In the genomic region with DNA sequence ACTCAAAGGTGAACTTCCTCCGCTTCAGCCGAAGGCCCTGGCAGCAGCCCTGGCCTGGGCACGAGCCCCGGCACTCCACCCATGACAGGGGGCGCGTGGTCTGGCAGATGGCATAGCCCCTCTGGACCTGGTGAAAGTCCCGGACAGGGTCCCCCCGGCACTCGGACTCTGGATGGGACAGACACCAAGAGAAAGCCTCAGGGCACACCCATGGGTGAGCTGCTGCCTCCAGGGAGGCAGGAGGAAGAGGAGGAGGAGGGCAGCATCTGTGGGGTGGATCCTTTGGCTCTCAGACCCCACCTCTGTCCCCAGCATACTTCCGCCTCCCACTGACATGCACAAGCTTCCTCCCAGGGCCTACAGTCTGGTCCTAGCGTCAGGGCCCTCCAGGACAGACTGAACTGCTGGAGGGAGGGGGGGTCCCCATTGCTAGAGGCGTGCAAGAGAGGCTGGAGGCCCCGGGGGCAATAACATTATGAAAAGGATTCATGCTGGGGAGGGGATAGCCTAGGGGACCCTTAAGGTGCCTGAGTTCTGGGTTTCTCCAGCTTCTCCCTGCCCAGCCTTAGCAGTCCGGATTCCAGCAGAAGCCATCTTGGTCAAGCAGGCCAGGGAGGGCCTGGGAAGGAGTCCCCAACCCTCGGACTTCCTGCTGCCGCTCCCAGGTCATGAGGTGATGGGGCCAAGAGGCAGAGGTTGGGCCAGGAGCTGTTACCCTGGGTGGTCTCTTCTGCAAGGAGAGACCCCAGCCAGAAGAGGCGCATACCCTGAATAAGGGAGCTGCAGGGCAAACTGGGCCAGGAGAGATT, we compare ENCODE assay signal across 22 cellular contexts.
"Had no signal": no experiment of that assay in that cellular context is flagged by ENCODE, and none has a peak within 500 bp of the region (broad histone marks: within the 10 kb centered on the region; RNA-seq: fewer than 3 reads in every experiment).

No MANE protein-coding gene starts in this region.

- H3K9me3 ChIP-seq: ascending aorta, body of pancreas had no signal

- H3K27ac ChIP-seq: ascending aorta, body of pancreas, SK-N-MC had no signal

- H3K27me3 ChIP-seq: ascending aorta, body of pancreas had no signal

- H3K4me1 ChIP-seq: body of pancreas had no signal

- H3K4me3 ChIP-seq: ascending aorta, body of pancreas, SK-N-MC had no signal

- ATAC-seq: body of pancreas, T-cell had no signal

- DNase-seq: activated CD4-positive, alpha-beta memory T cell treated with anti-CD3 and anti-CD28 coated beads, Interleukin-2, amount 10 ng/mL, durations not matched to agents 7 days and 5 days; activated CD4-positive, alpha-beta T cell treated with anti-CD3 and anti-CD28 coated beads, Interleukin-2, amount 50 U/mL, for 1 hour; activated CD4-positive, CD25-positive, alpha-beta regulatory T cell; activated CD8-positive, alpha-beta memory T cell treated with anti-CD3 and anti-CD28 coated beads, Interleukin-2, amount 50 U/mL, for 4 hours; activated naive CD4-positive, alpha-beta T cell treated with anti-CD3 and anti-CD28 coated beads, Interleukin-2, amount 50 U/mL, for 16 hours; activated T-cell treated with anti-CD3 and anti-CD28 coated beads, Interleukin-2, amount 50 U/mL, for 1 hour; amniotic stem cell; body of pancreas; central memory CD4-positive, alpha-beta T cell; Kasumi-1; KBM-7; NCI-H1105 treated with DMSO at 0.1 percent for 48 hours; NCI-H1436 treated with DMSO at 0.1 percent for 48 hours; NCI-H187; NCI-H2081; NCI-H69; SIG-M5; T-cell; T-helper 2 cell; T1000 had no signal

- H3K36me3 ChIP-seq: ascending aorta had no signal
